ENCODE assay signal across 23 cellular contexts in the genomic region with DNA sequence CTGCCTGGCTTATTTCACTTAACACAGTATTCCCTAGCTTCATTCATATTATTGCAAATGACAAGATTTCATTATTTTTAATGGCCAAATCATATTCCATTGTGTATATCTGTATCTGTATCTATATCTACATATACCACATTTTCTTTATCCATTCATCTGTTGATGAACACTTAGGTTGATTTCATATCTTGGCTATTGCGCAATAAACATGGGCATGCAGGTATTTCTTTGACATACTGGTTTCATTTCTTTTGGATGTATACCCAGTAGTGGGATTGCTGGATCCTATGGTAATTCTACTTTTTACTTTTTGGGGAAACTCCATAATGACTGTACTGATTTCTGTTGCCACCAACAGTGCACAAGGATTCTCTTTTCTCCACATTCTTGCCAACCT.
DNase-seq lines count a peak whose midpoint lies in the region; ATAC-seq, FAIRE-seq and TF ChIP-seq lines count a peak whose summit lies in the region.
"Had no signal": no experiment of that assay in that cellular context is flagged by ENCODE, and none has a peak within 500 bp of the region (broad histone marks: within the 10 kb centered on the region; RNA-seq: fewer than 3 reads in every experiment).

No MANE protein-coding gene starts in this region.

- TF ChIP-seq RAD21 in A549 (conservative IDR thresholded peaks at IDR 0.05 in 1 of 2, IDR thresholded peaks at IDR 0.05 in 1 of 2) (no peak), HCT116 (IDR thresholded peaks at IDR 0.05; ENCODE audit: low read depth) (no peak), Ishikawa (IDR thresholded peaks at IDR 0.05; ENCODE audit: low read depth) (no peak), H1 (IDR thresholded peaks at IDR 0.05 in 1 of 2, conservative IDR thresholded peaks at IDR 0.05 in 1 of 2; ENCODE audit: low read depth in 2 of 2, low read length in 2 of 2) (no peak)

- no peak overlapping the region for H2BK15ac ChIP-seq in H1 (ENCODE audit: low read length)

- H3K79me1 ChIP-seq in H1 (ENCODE audit: low read depth, low read length): no peaks in the 10 kb centered on the region

- no peak overlapping the region for H3K18ac ChIP-seq in H1 (ENCODE audit: extremely low read depth, low read length)

- H2AFZ ChIP-seq in HCT116 (ENCODE audit: low read depth, low read length, poor library complexity, severe bottlenecking) (no peak overlapping the region), H1 (ENCODE audit: low read length) (no peak overlapping the region)

- FAIRE-seq in A549 (lab: Jason Lieb, UNC): no peak
- FAIRE-seq in H1 (lab: Jason Lieb, UNC): no peak
- FAIRE-seq in kidney (lab: Jason Lieb, UNC): no peak
- FAIRE-seq: A204.1, D721Med, G401.6, GM12891, GM19239 had no signal

- TF ChIP-seq CTCF in A549 (IDR thresholded peaks at IDR 0.05) (no peak), HCT116 (IDR thresholded peaks at IDR 0.05 in 2 of 3, conservative IDR thresholded peaks at IDR 0.05 in 1 of 3; ENCODE audit: borderline replicate concordance in 1 of 3, insufficient read depth in 1 of 3, low read depth in 2 of 3, low read length in 2 of 3) (no peak), H1 (IDR thresholded peaks at IDR 0.05; ENCODE audit: control extremely low read depth in 1 of 3, insufficient read depth in 1 of 3, low read depth in 1 of 3, low read length in 3 of 3) (no peak), heart left ventricle (IDR thresholded peaks at IDR 0.05) (no peak), kidney (IDR thresholded peaks at IDR 0.05; ENCODE audit: borderline replicate concordance, extremely low read depth, insufficient read depth) (no peak), WERI-Rb-1 (IDR thresholded peaks at IDR 0.05; ENCODE audit: low read depth, low read length) (no peak)

- no peaks in the 10 kb centered on the region for H4K20me1 ChIP-seq in HCT116 (ENCODE audit: insufficient read depth)
- no peaks in the 10 kb centered on the region for H4K20me1 ChIP-seq in H1 (replicated peaks in 1 of 2; ENCODE audit: control insufficient read depth in 1 of 2, insufficient read depth in 2 of 2, low read length in 2 of 2)
- H4K20me1 ChIP-seq: BLaER1 treated with 17β-estradiol and CSF1 and Interleukin-3, amounts not matched to agents 10 nM and 100 nM had no signal

- no peak overlapping the region for H2BK120ac ChIP-seq in H1 (replicated peaks; ENCODE audit: low read depth, low read length)

- H3K4me1 ChIP-seq in A549: peaks cover 14% of the 10 kb centered on the region; the same call in 2 of the 3 replicates
- H3K4me1 ChIP-seq in HCT116 (ENCODE audit: control insufficient read depth in 1 of 2, insufficient read depth in 2 of 2, low read length in 2 of 2): no peaks in the 10 kb centered on the region
- H3K4me1 ChIP-seq in H1 (replicated peaks in 1 of 4; ENCODE audit: control insufficient read depth in 3 of 4, insufficient read depth in 4 of 4, low read length in 3 of 4): no peaks in the 10 kb centered on the region; a peak in 1 of 7 replicates
- peaks cover 0 to 16% (median 0%) of the 10 kb centered on the region in 12 donors for H3K4me1 ChIP-seq in heart left ventricle
- no peaks in the 10 kb centered on the region for H3K4me1 ChIP-seq in kidney (ENCODE audit: control insufficient read depth in 1 of 2, insufficient read depth in 1 of 2, low read depth in 1 of 2, low read length in 2 of 2)
- H3K4me1 ChIP-seq: BLaER1 treated with 17β-estradiol and CSF1 and Interleukin-3, amounts not matched to agents 10 nM and 100 nM; Caco-2 had no signal

- H3K27ac ChIP-seq in A549 (no peak overlapping the region), HCT116 (ENCODE audit: low read depth, low read length) (no peak overlapping the region), H1 (ENCODE audit: low read depth, low read length) (no peak overlapping the region), heart left ventricle (no peak overlapping the region), kidney (ENCODE audit: low read depth in 2 of 2, low read length in 2 of 2) (no peak overlapping the region), WERI-Rb-1 (no peak overlapping the region)
- H3K27ac ChIP-seq: BLaER1 treated with 17β-estradiol and CSF1 and Interleukin-3, amounts not matched to agents 10 nM and 100 nM; C4-2B had no signal

- H2AK5ac ChIP-seq in H1 (ENCODE audit: low read depth, low read length): no peak overlapping the region

- no peak overlapping the region for H2BK20ac ChIP-seq in H1 (ENCODE audit: low read length)

- no peaks in the 10 kb centered on the region for H3K27me3 ChIP-seq in HCT116 (ENCODE audit: insufficient read depth, low read length)
- H3K27me3 ChIP-seq in H1 (replicated peaks in 1 of 4; ENCODE audit: control insufficient read depth in 3 of 4, extremely low read depth in 1 of 4, insufficient read depth in 3 of 4, low read length in 3 of 4): no peaks in the 10 kb centered on the region
- no peaks in the 10 kb centered on the region for H3K27me3 ChIP-seq in heart left ventricle
- peaks cover 35% of the 10 kb centered on the region for H3K27me3 ChIP-seq in WERI-Rb-1 (ENCODE audit: insufficient read depth, low read depth, severe bottlenecking)
- H3K27me3 ChIP-seq: BLaER1 treated with 17β-estradiol and CSF1 and Interleukin-3, amounts not matched to agents 10 nM and 100 nM had no signal

- RAD21 ChIA-PET in HCT116 (lab: Charles Lee; ENCODE audit: low non-redundant PET in 1 of 2, low total read pairs in 2 of 2, uncharacterized antibody in 2 of 2, unreplicated experiment in 2 of 2): no interaction called here

- no peak overlapping the region for H4K91ac ChIP-seq in H1 (replicated peaks; ENCODE audit: insufficient read length, low read length)

- no peaks in the 10 kb centered on the region for H3K23me2 ChIP-seq in H1 (ENCODE audit: low read depth, low read length)

- intact Hi-C loops in HCT116 (cut with micrococcal nuclease): no loop called here
- intact Hi-C loops in heart left ventricle (cut with DNase I): no loop called here
- intact Hi-C loops in kidney (cut with DNase I): no loop called here

- no peak overlapping the region for H2BK12ac ChIP-seq in H1 (ENCODE audit: low read depth, low read length)

- no peak overlapping the region for H4K8ac ChIP-seq in H1 (ENCODE audit: extremely low read depth, insufficient read depth, low read length)

- TF ChIP-seq EP300 in A549 (IDR thresholded peaks at IDR 0.05) (no peak), Ishikawa (IDR thresholded peaks at IDR 0.05; ENCODE audit: borderline replicate concordance) (no peak), H1 (IDR thresholded peaks at IDR 0.05; ENCODE audit: borderline replicate concordance in 1 of 2, low read depth in 2 of 2, low read length in 2 of 2) (no peak)

- no peak overlapping the region for H3K14ac ChIP-seq in H1 (ENCODE audit: insufficient read length)

- H3K36me3 ChIP-seq in HCT116 (ENCODE audit: control insufficient read depth in 1 of 2, insufficient read depth in 2 of 2, low read length in 2 of 2) (no peaks in the 10 kb centered on the region), H1 (ENCODE audit: control insufficient read depth in 2 of 4, insufficient read depth in 4 of 4, low read length in 3 of 4) (no peaks in the 10 kb centered on the region), heart left ventricle (no peaks in the 10 kb centered on the region), kidney (ENCODE audit: control insufficient read depth in 1 of 2, insufficient read depth in 2 of 2, low read length in 2 of 2) (no peaks in the 10 kb centered on the region), WERI-Rb-1 (no peaks in the 10 kb centered on the region)
- H3K36me3 ChIP-seq: BLaER1 treated with 17β-estradiol and CSF1 and Interleukin-3, amounts not matched to agents 10 nM and 100 nM had no signal

- TF ChIP-seq POLR2A in A549 (IDR thresholded peaks at IDR 0.05; ENCODE audit: low read length) (no peak), HCT116 (IDR thresholded peaks at IDR 0.05; ENCODE audit: borderline replicate concordance, extremely low read depth, insufficient read depth, insufficient read length) (no peak), H1 (IDR thresholded peaks at IDR 0.05; ENCODE audit: control extremely low read depth in 1 of 2, low read depth in 2 of 2, low read length in 2 of 2) (no peak), heart left ventricle (IDR thresholded peaks at IDR 0.05) (no peak)

- ATAC-seq in A549 (no peak), HCT116 (no peak), heart left ventricle (no peak)
- ATAC-seq: CD8-positive, alpha-beta T cell had no signal

- H3K4ac ChIP-seq in H1 (replicated peaks; ENCODE audit: insufficient read length, low read depth, low read length): no peak overlapping the region

- H3K9me3 ChIP-seq in A549 (peaks cover 9% of the 10 kb centered on the region; the same call in 1 of the 3 replicates), HCT116 (ENCODE audit: control insufficient read depth in 1 of 2, insufficient read depth in 1 of 2, low read depth in 1 of 2, low read length in 2 of 2) (no peaks in the 10 kb centered on the region), H1 (ENCODE audit: insufficient read depth in 2 of 2, low read depth in 1 of 2, low read length in 1 of 2) (no peaks in the 10 kb centered on the region), heart left ventricle (no peaks in the 10 kb centered on the region), kidney (ENCODE audit: control insufficient read depth in 1 of 2, low read length in 2 of 2) (peaks cover 0 to 2% of the 10 kb centered on the region in 2 donors), WERI-Rb-1 (ENCODE audit: severe bottlenecking) (no peaks in the 10 kb centered on the region)
- H3K9me3 ChIP-seq: Caco-2 had no signal

- H3K4me3 ChIP-seq in A549 (no peak overlapping the region), HCT116 (replicated peaks in 1 of 2; ENCODE audit: low read depth in 1 of 2, low read length in 2 of 2) (no peak overlapping the region), H1 (ENCODE audit: extremely low read depth in 1 of 4, insufficient read depth in 2 of 4, low read depth in 3 of 4, low read length in 4 of 4) (no peak overlapping the region), heart left ventricle (no peak overlapping the region), kidney (ENCODE audit: low read length in 2 of 2) (no peak overlapping the region), WERI-Rb-1 (ENCODE audit: low read depth, low read length) (no peak overlapping the region)
- H3K4me3 ChIP-seq: BLaER1 treated with 17β-estradiol and CSF1 and Interleukin-3, amounts not matched to agents 10 nM and 100 nM had no signal

- DNase-seq in A549 (ENCODE audit: low read depth in 1 of 2, low spot score in 1 of 2): no peak
- no peak for DNase-seq in HCT116 (ENCODE audit: low read depth, low spot score)
- DNase-seq in H1 (ENCODE audit: low read depth in 1 of 2, low spot score in 2 of 2): no peak
- no peak for DNase-seq in heart left ventricle
- no peak for DNase-seq in kidney
- no peak for DNase-seq in WERI-Rb-1
- DNase-seq in NCI-H510A (lab: John Stamatoyannopoulos, UW): no peak
- DNase-seq: 8988T; AML-193; Caco-2; Calu3; CD4-positive, alpha-beta T cell; CD8-positive, alpha-beta T cell; DMS79 treated with DMSO at 0.1 percent for 48 hours; GF-D8 had no signal

- no peak overlapping the region for H3K56ac ChIP-seq in H1 (replicated peaks; ENCODE audit: insufficient read length, low read depth, low read length)

- H2BK5ac ChIP-seq in H1 (ENCODE audit: low read depth, low read length): no peak overlapping the region

- H3K4me2 ChIP-seq in A549: no peak overlapping the region
- no peak overlapping the region for H3K4me2 ChIP-seq in HCT116 (ENCODE audit: low read length)
- H3K4me2 ChIP-seq in H1 (ENCODE audit: insufficient read depth in 1 of 2, low read depth in 2 of 2, low read length in 2 of 2): no peak overlapping the region
- H3K4me2 ChIP-seq: BLaER1 treated with 17β-estradiol and CSF1 and Interleukin-3, amounts not matched to agents 10 nM and 100 nM had no signal

- no TSS peak for BruUV-seq in HCT116 (replicated peaks; lab: Mats Ljungman, UMichigan)

- H3K9ac ChIP-seq in HCT116 (ENCODE audit: low read length) (no peak overlapping the region), H1 (replicated peaks in 1 of 4; ENCODE audit: extremely low read depth in 1 of 4, low read depth in 3 of 4, low read length in 3 of 4) (no peak overlapping the region), kidney (ENCODE audit: low read length in 2 of 2) (no peak overlapping the region)
- H3K9ac ChIP-seq: BLaER1 treated with 17β-estradiol and CSF1 and Interleukin-3, amounts not matched to agents 10 nM and 100 nM had no signal

- H3K79me2 ChIP-seq in HCT116 (ENCODE audit: insufficient read depth, low read length) (no peaks in the 10 kb centered on the region), H1 (ENCODE audit: control insufficient read depth in 1 of 2, insufficient read depth in 2 of 2, low read length in 2 of 2) (no peaks in the 10 kb centered on the region)

- POLR2A ChIA-PET in A549 (lab: Yijun Ruan, JAX) (no interaction called here), HCT116 (lab: Charles Lee) (no interaction called here), H1 (lab: Charles Lee; ENCODE audit: partially characterized antibody) (no interaction called here)

- 88% methylated on average over 1 of the region's 1 CpG for WGBS in A549 (ENCODE audit: missing lambda C conversion rate)
- 90% methylated on average over 1 of the region's 1 CpG; no CpG with 5 or more reads in 1 of the 2 experiments for WGBS in H1 (ENCODE audit: extremely low coverage in 1 of 2, insufficient coverage in 1 of 2, insufficient read length in 1 of 2, insufficient replicate concordance in 2 of 2, low coverage in 1 of 2, low lambda C conversion rate in 2 of 2, missing lambda C conversion rate in 1 of 2), 2 experiments
- WGBS in heart left ventricle, 4 donors: 98 to 100% (median 99%) methylated on average over 1 of the region's 1 CpG

- CTCF ChIA-PET in A549 (lab: Yijun Ruan, JAX) (no interaction called here), HCT116 (lab: Charles Lee) (no interaction called here), H1 (lab: Charles Lee; ENCODE audit: partially characterized antibody) (interaction anchor here (0.7 to 0.8 kb wide), 2 partner anchors 17 to 24 kb away, joined by 3 read pairs; no protein-coding TSS in a partner anchor)

- no peak overlapping the region for H4K5ac ChIP-seq in H1 (ENCODE audit: insufficient read length, low read depth, low read length)

- H3K9me2 ChIP-seq in HCT116 (ENCODE audit: insufficient read depth): no peaks in the 10 kb centered on the region

- no peak overlapping the region for H3K23ac ChIP-seq in H1 (ENCODE audit: insufficient read length)

Comparison
In these comparisons a context has a peak if more than half of its experiments do, and no peak if none do; other contexts are left out.
1. Of the 18 proteins assayed by ChIP-seq in both H1 and A549: peak only in H1: none; only in A549: none; in both: CEBPB; in neither: 17.